In genomic region chr12:122752464-122753212, GRCh38 we compare ENCODE assay signal across 8 cellular contexts. TPM values are rescaled to one million over a fixed set of nuclear protein-coding genes. Genes with fewer than 3 reads are reported as not detected.
A peak's percentile ranks its signal among the peaks of the same experiment; 100 is the strongest.
DNase-seq lines count a peak whose midpoint lies in the region; ATAC-seq, FAIRE-seq and TF ChIP-seq lines count a peak whose summit lies in the region.

Gene DENR, plus strand, starts transcription at chr12:122752824. Its CDS starts 878 bp downstream, at chr12:122753702.

- H3K9me3 Mint-ChIP-seq in natural killer cell: no peaks in the 10 kb centered on the region

- FAIRE-seq in H54 (lab: Jason Lieb, UNC): peak; percentile 94

- no peaks in the 10 kb centered on the region for H3K27me3 ChIP-seq in RWPE2 (ENCODE audit: insufficient read depth, poor library complexity, severe bottlenecking)

- TF ChIP-seq POLR2A in H54 (IDR thresholded peaks at IDR 0.05; ENCODE audit: low read depth, low read length): peak; percentile 80

- H3K4me3 Mint-ChIP-seq in natural killer cell: peak within 1 kb of the TSS; percentile 92

- ATAC-seq in RWPE2 (ENCODE audit: low read depth): peak; percentile 97
- peak; percentile 93 to 99 (median 94) for ATAC-seq in natural killer cell

- H3K36me3 ChIP-seq in ES-I3 (ENCODE audit: insufficient read depth, low read length) (peaks cover 15% of the 10 kb centered on the region), RWPE2 (ENCODE audit: low read depth) (peaks cover 40% of the 10 kb centered on the region)

- peaks cover 32 to 34% of the 10 kb centered on the region in 2 donors for H3K4me1 Mint-ChIP-seq in natural killer cell

- peak within 1 kb of the TSS; percentile 72 for H3K4me3 ChIP-seq in RWPE2 (ENCODE audit: severe bottlenecking)

- TF ChIP-seq CTCF in RWPE2 (IDR thresholded peaks at IDR 0.05; ENCODE audit: poor library complexity, severe bottlenecking): peak; percentile 98
- peak; percentile 55 for TF ChIP-seq CTCF in natural killer cell (IDR thresholded peaks at IDR 0.05)

- H3K9me3 ChIP-seq in ES-I3 (ENCODE audit: control insufficient read depth, insufficient read depth, low read length) (no peaks in the 10 kb centered on the region), RWPE2 (ENCODE audit: severe bottlenecking) (no peaks in the 10 kb centered on the region)

- no peaks in the 10 kb centered on the region for H3K27me3 Mint-ChIP-seq in natural killer cell (ENCODE audit: low read depth in 2 of 2)

- peak within 1 kb of the TSS; percentile 65 for H3K27ac ChIP-seq in RWPE2 (ENCODE audit: poor library complexity, severe bottlenecking)

- H3K36me3 Mint-ChIP-seq in natural killer cell: no peaks in the 10 kb centered on the region

- H3K4me1 ChIP-seq in ES-I3 (ENCODE audit: insufficient read depth, low read length) (peaks cover 12% of the 10 kb centered on the region; the same call in 1 of the 2 replicates), RWPE2 (ENCODE audit: insufficient read depth, poor library complexity, severe bottlenecking) (peaks cover 14% of the 10 kb centered on the region)

- DNase-seq in H54 (ENCODE audit: insufficient read length, low spot score) (peak; percentile 89), LoVo (ENCODE audit: low spot score) (peak; percentile 100), RWPE2 (ENCODE audit: low spot score) (peak; percentile 99), fibroblast of peridontal ligament (ENCODE audit: extremely low read depth) (peak; percentile 92), natural killer cell (peak; percentile 99)
- DNase-seq in activated T-helper 9 cell treated with anti-CD3 and anti-CD28 coated beads, Interleukin-2, amount 50 U/mL, for 16 hours (ENCODE audit: low read depth): peak; percentile 99
- DNase-seq in stimulated activated naive CD4-positive, alpha-beta T cell treated with Interleukin-2 at 50 U/mL for 16 hours (lab: John Stamatoyannopoulos, UW): peak; percentile 98

- peak within 1 kb of the TSS; percentile 80 for H3K9ac ChIP-seq in ES-I3 (ENCODE audit: low read depth, low read length)

- intact Hi-C loops in natural killer cell (cut with micrococcal nuclease): loop anchor here (5.0 kb wide), 1 partner anchor 225 kb away; the partner anchor contains the start of genes KNTC1 and RSRC2

- H3K27ac Mint-ChIP-seq in natural killer cell: peak within 1 kb of the TSS; percentile 82 to 95

RNA-seq across cellular contexts. Expression of gene DENR, which starts in this region (rescaled TPM):
- total RNA-seq in natural killer cell: 10 to 100 TPM; 30.5 to 42.9 (median 42.7) TPM

Comparison
In these comparisons a context has a peak if more than half of its experiments do, and no peak if none do; other contexts are left out.
1. Peak in every context shown above with its lines: DNase-seq, ATAC-seq, H3K4me3 ChIP-seq and H3K27ac ChIP-seq.